In the genomic region with DNA sequence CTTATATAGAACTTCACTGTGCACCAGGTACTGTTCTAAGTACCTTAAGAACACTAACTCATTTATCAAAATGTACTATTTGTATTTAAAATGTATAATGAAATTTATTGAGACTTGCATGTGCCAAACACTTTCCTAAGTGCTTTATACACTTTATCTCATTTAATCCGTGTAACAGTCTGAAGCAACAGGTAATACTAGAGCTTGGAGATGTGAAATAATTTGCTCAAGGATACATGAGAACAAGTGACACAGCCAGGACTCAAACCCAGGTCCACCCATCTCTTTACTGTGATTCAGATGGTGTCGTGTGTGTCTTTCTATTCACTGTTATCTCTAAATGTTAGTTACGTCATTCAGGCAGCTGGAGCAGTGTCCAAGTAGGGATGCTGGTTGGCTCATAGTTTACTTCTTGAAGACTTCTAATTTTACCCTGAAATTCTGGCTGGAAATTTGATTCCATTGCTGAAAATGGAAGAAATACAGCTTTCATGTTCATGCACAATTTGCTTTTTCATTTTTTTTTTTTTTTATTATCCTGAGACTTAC, we compare ENCODE assay signal across 17 cellular contexts.
A peak's percentile ranks its signal among the peaks of the same experiment; 100 is the strongest.
DNase-seq lines count a peak whose midpoint lies in the region; ATAC-seq and TF ChIP-seq lines count a peak whose summit lies in the region.
"Had no signal": no experiment of that assay in that cellular context is flagged by ENCODE, and none has a peak within 500 bp of the region (broad histone marks: within the 10 kb centered on the region; RNA-seq: fewer than 3 reads in every experiment).

No MANE protein-coding gene starts in this region.

- POLR2A ChIA-PET in naive thymus-derived CD4-positive, alpha-beta T cell (lab: Charles Lee), result no interaction called here

- DNase-seq in H4 (ENCODE audit: low spot score) (peak; percentile 72), chondrocyte (ENCODE audit: low spot score) (no peak), left ventricle myocardium inferior (peak; percentile 20), skeletal muscle cell (ENCODE audit: low read depth) (peak; percentile 34), GOT3 (lab: John Stamatoyannopoulos, UW) (no peak)
- DNase-seq in effector memory CD4-positive, alpha-beta T cell, result no peak
- DNase-seq in naive thymus-derived CD4-positive, alpha-beta T cell, result no peak
- DNase-seq: hippocampal formation; NCI-H69; occipital lobe; stimulated activated CD4-positive, alpha-beta T cell treated with anti-CD3 and anti-CD28 coated beads, Interleukin-4, amount 100 ng/mL, for 1 hour had no signal

- intact Hi-C loops in left ventricle myocardium inferior (cut with micrococcal nuclease), result no loop called here
- intact Hi-C loops in naive thymus-derived CD4-positive, alpha-beta T cell (cut with micrococcal nuclease), result no loop called here

- CTCF ChIA-PET in naive thymus-derived CD4-positive, alpha-beta T cell (lab: Charles Lee), result no interaction called here

- H3K27ac ChIP-seq in left ventricle myocardium inferior (replicated peaks), result no peak overlapping the region
- H3K27ac ChIP-seq in effector memory CD4-positive, alpha-beta T cell (ENCODE audit: insufficient read depth, low read length, poor library complexity, severe bottlenecking), result no peak overlapping the region
- H3K27ac ChIP-seq in naive thymus-derived CD4-positive, alpha-beta T cell (ENCODE audit: low read depth, low read length), result no peak overlapping the region
- H3K27ac ChIP-seq: SJSA1, suprapubic skin had no signal

- no peaks in the 10 kb centered on the region for H3K36me3 ChIP-seq in left ventricle myocardium inferior
- H3K36me3 ChIP-seq in effector memory CD4-positive, alpha-beta T cell (ENCODE audit: control insufficient read depth, insufficient read depth, low read length), result no peaks in the 10 kb centered on the region
- no peaks in the 10 kb centered on the region for H3K36me3 ChIP-seq in naive thymus-derived CD4-positive, alpha-beta T cell (ENCODE audit: control insufficient read depth in 2 of 3, insufficient read depth in 3 of 3, low read length in 3 of 3)
- H3K36me3 ChIP-seq: SJSA1, suprapubic skin had no signal

- peaks cover 10% of the 10 kb centered on the region for H3K9me3 Mint-ChIP-seq in chondrocyte (ENCODE audit: low read depth)
- peaks cover 0 to 3% (median 0%) of the 10 kb centered on the region in 11 donors for H3K9me3 Mint-ChIP-seq in naive thymus-derived CD4-positive, alpha-beta T cell
- H3K9me3 Mint-ChIP-seq: activated T-helper 2 cell treated with anti-CD3 and anti-CD28 coated beads, Interferon-gamma antibody, Interleukin-2, Interleukin-4, amounts not matched to agents 10 μg/mL and 5 μg/mL and 100 μg/mL, durations not matched to agents 14 hours and 24 hours and 36 hours; dendritic cell treated with granulocyte-macrophage colony-stimulating factor and Interleukin-4, amounts not matched to agents 40 ng/mL and 50 ng/mL, for 4 days had no signal

- H3K36me3 Mint-ChIP-seq in chondrocyte (ENCODE audit: low read depth), result peaks cover 36% of the 10 kb centered on the region
- no peaks in the 10 kb centered on the region for H3K36me3 Mint-ChIP-seq in naive thymus-derived CD4-positive, alpha-beta T cell

- TF ChIP-seq CTCF in chondrocyte (IDR thresholded peaks at IDR 0.05) (no peak), left ventricle myocardium inferior (IDR thresholded peaks at IDR 0.05; ENCODE audit: borderline replicate concordance) (no peak)

- H3K4me3 Mint-ChIP-seq in chondrocyte (ENCODE audit: unreplicated experiment), result no peak overlapping the region
- H3K4me3 Mint-ChIP-seq in naive thymus-derived CD4-positive, alpha-beta T cell, result no peak overlapping the region
- H3K4me3 Mint-ChIP-seq: B cell; dendritic cell treated with granulocyte-macrophage colony-stimulating factor and Interleukin-4, amounts not matched to agents 40 ng/mL and 50 ng/mL, for 4 days had no signal

- H3K4me1 Mint-ChIP-seq in chondrocyte (ENCODE audit: low read depth), result peaks cover 83% of the 10 kb centered on the region
- no peaks in the 10 kb centered on the region for H3K4me1 Mint-ChIP-seq in naive thymus-derived CD4-positive, alpha-beta T cell
- H3K4me1 Mint-ChIP-seq: B cell had no signal

- H3K4me3 ChIP-seq in left ventricle myocardium inferior (no peak overlapping the region), skeletal muscle cell (ENCODE audit: low read depth, low read length) (no peak overlapping the region)
- no peak overlapping the region for H3K4me3 ChIP-seq in effector memory CD4-positive, alpha-beta T cell (ENCODE audit: insufficient read depth, low read depth, low read length, poor library complexity, severe bottlenecking)
- H3K4me3 ChIP-seq in naive thymus-derived CD4-positive, alpha-beta T cell (ENCODE audit: low read length), result no peak overlapping the region
- H3K4me3 ChIP-seq: SJSA1, suprapubic skin had no signal

- no peaks in the 10 kb centered on the region for H3K27me3 ChIP-seq in left ventricle myocardium inferior (ENCODE audit: low read depth)
- H3K27me3 ChIP-seq in effector memory CD4-positive, alpha-beta T cell (replicated peaks; ENCODE audit: control insufficient read depth, insufficient read depth, low read length, poor library complexity, severe bottlenecking), result no peaks in the 10 kb centered on the region
- no peaks in the 10 kb centered on the region for H3K27me3 ChIP-seq in naive thymus-derived CD4-positive, alpha-beta T cell (ENCODE audit: control insufficient read depth in 2 of 2, insufficient read depth in 2 of 2, low read length in 2 of 2)
- H3K27me3 ChIP-seq: SJSA1, suprapubic skin had no signal

- peak overlapping the region; percentile 90 for H3K27ac Mint-ChIP-seq in chondrocyte (ENCODE audit: unreplicated experiment)
- no peak overlapping the region for H3K27ac Mint-ChIP-seq in naive thymus-derived CD4-positive, alpha-beta T cell
- H3K27ac Mint-ChIP-seq: activated T-helper 2 cell treated with anti-CD3 and anti-CD28 coated beads, Interferon-gamma antibody, Interleukin-2, Interleukin-4, amounts not matched to agents 10 μg/mL and 5 μg/mL and 100 μg/mL, durations not matched to agents 14 hours and 24 hours and 36 hours; B cell; dendritic cell treated with granulocyte-macrophage colony-stimulating factor and Interleukin-4, amounts not matched to agents 40 ng/mL and 50 ng/mL, for 4 days had no signal

- H3K27me3 Mint-ChIP-seq in chondrocyte (ENCODE audit: low read depth), result no peaks in the 10 kb centered on the region
- H3K27me3 Mint-ChIP-seq in naive thymus-derived CD4-positive, alpha-beta T cell, result peaks cover 0 to 25% (median 17%) of the 10 kb centered on the region in 5 donors
- H3K27me3 Mint-ChIP-seq: B cell; dendritic cell treated with granulocyte-macrophage colony-stimulating factor and Interleukin-4, amounts not matched to agents 40 ng/mL and 50 ng/mL, for 4 days had no signal

- H3K9me3 ChIP-seq in left ventricle myocardium inferior (replicated peaks), result no peaks in the 10 kb centered on the region
- H3K9me3 ChIP-seq in effector memory CD4-positive, alpha-beta T cell (ENCODE audit: control insufficient read depth, low read length), result no peaks in the 10 kb centered on the region
- H3K9me3 ChIP-seq in naive thymus-derived CD4-positive, alpha-beta T cell (ENCODE audit: control insufficient read depth in 2 of 3, low read length in 3 of 3), result no peaks in the 10 kb centered on the region
- H3K9me3 ChIP-seq: SJSA1, suprapubic skin had no signal

- H3K4me1 ChIP-seq in left ventricle myocardium inferior, result peaks cover 31% of the 10 kb centered on the region
- H3K4me1 ChIP-seq in effector memory CD4-positive, alpha-beta T cell (ENCODE audit: control insufficient read depth, insufficient read depth, low read length, poor library complexity, severe bottlenecking), result no peaks in the 10 kb centered on the region
- no peaks in the 10 kb centered on the region for H3K4me1 ChIP-seq in naive thymus-derived CD4-positive, alpha-beta T cell (ENCODE audit: control insufficient read depth in 2 of 2, insufficient read depth in 2 of 2, low read length in 2 of 2)
- H3K4me1 ChIP-seq: suprapubic skin had no signal

- ATAC-seq in HG03432 (IDR thresholded peaks at IDR 0.05; ENCODE audit: unreplicated experiment), result no peak
- ATAC-seq in naive thymus-derived CD4-positive, alpha-beta T cell, result no peak

Comparison
In these comparisons a context has a peak if more than half of its experiments do, and no peak if none do; other contexts are left out.
1. DNase-seq: peak in H4 (single experiment), left ventricle myocardium inferior (single experiment) and skeletal muscle cell (single experiment); none in chondrocyte (single experiment), effector memory CD4-positive, alpha-beta T cell (0 of 3), GOT3 (single experiment) and naive thymus-derived CD4-positive, alpha-beta T cell (0 of 9).